Comparison of ENCODE assay signal across 17 cellular contexts in the genomic region with DNA sequence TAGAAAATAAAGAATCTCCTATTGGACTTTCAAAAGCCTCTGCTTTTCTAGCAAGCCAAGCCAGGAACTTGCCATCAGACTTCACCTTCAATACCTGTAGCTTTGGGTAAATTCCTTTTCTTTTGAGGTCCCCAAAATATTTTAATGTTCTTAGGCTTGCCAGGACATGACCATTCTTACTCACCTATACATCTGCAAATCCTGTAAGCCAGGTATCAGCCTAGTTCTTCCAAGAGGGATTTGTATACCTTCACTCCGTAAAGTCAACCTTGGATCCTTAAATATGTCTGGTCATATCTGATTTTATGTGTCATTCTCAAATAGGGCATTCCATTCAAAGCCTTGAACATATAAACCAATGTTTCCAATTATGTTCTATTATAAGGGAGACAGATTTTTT.
DNase-seq lines count a peak whose midpoint lies in the region; ATAC-seq and TF ChIP-seq lines count a peak whose summit lies in the region.
"Had no signal": no experiment of that assay in that cellular context is flagged by ENCODE, and none has a peak within 500 bp of the region (broad histone marks: within the 10 kb centered on the region; RNA-seq: fewer than 3 reads in every experiment).

No MANE protein-coding gene starts in this region.

- CTCF ChIA-PET in mammary epithelial cell (lab: Charles Lee; ENCODE audit: low non-redundant PET), result no interaction called here

- H3K27ac ChIP-seq in mammary epithelial cell (ENCODE audit: insufficient read depth, low read depth, low read length) (no peak overlapping the region), breast epithelium (no peak overlapping the region), epithelial cell of prostate (peak overlapping the region; percentile 76), tibial artery (peak overlapping the region; percentile 16 to 23)
- H3K27ac ChIP-seq: 22Rv1, BLaER1, C4-2B had no signal

- no peak overlapping the region for H2AFZ ChIP-seq in mammary epithelial cell (ENCODE audit: low read depth, low read length)
- H2AFZ ChIP-seq: GM23338 had no signal

- H3K79me2 ChIP-seq in mammary epithelial cell (ENCODE audit: insufficient read depth, low read length), result no peaks in the 10 kb centered on the region

- H3K9ac ChIP-seq in mammary epithelial cell (ENCODE audit: insufficient read depth, low read length), result no peak overlapping the region
- H3K9ac ChIP-seq: BLaER1 had no signal

- no peak for DNase-seq in mammary epithelial cell
- DNase-seq in breast epithelium (ENCODE audit: low spot score in 2 of 2), result no peak
- no peak for DNase-seq in epithelial cell of prostate (ENCODE audit: low read depth, low spot score)
- DNase-seq in tibial artery, result no peak
- DNase-seq in NCI-H1930 (lab: John Stamatoyannopoulos, UW), result no peak
- DNase-seq: Caco-2; CD4-positive, CD25-positive, alpha-beta regulatory T cell; CD8-positive, alpha-beta T cell; DMS153; DND-41; H9 had no signal

- no peaks in the 10 kb centered on the region for H3K36me3 ChIP-seq in mammary epithelial cell (ENCODE audit: insufficient read depth, low read length)
- H3K36me3 ChIP-seq in breast epithelium, result no peaks in the 10 kb centered on the region
- no peaks in the 10 kb centered on the region for H3K36me3 ChIP-seq in tibial artery
- H3K36me3 ChIP-seq: BLaER1 had no signal

- TF ChIP-seq CTCF in mammary epithelial cell (conservative IDR thresholded peaks at IDR 0.05 in 1 of 2, IDR thresholded peaks at IDR 0.05 in 1 of 2; ENCODE audit: extremely low read depth in 1 of 2, insufficient read depth in 1 of 2, low read depth in 1 of 2, low read length in 2 of 2), result no peak
- TF ChIP-seq CTCF in breast epithelium (IDR thresholded peaks at IDR 0.05), result no peak
- no peak for TF ChIP-seq CTCF in tibial artery (IDR thresholded peaks at IDR 0.05)

- dilution Hi-C loops in mammary epithelial cell (cut with HindIII; ENCODE audit: low sequenced_read_pairs), result no loop called here

- in situ Hi-C loops in mammary epithelial cell (cut with MboI; ENCODE audit: low sequenced_read_pairs in 2 of 2), result no loop called here

- no peak for ATAC-seq in GM18909 (IDR thresholded peaks at IDR 0.05; ENCODE audit: poor library complexity, unreplicated experiment)
- ATAC-seq: CD8-positive, alpha-beta T cell; GM23338; HCT116 had no signal

- peak overlapping the region; percentile 32 for H3K4me2 ChIP-seq in mammary epithelial cell (ENCODE audit: insufficient read depth, low read depth, low read length)
- H3K4me2 ChIP-seq: BLaER1, GM23338 had no signal

- H4K20me1 ChIP-seq in mammary epithelial cell (ENCODE audit: insufficient read depth, low read length), result no peaks in the 10 kb centered on the region
- H4K20me1 ChIP-seq: BLaER1 had no signal

- no peak overlapping the region for H3K4me3 ChIP-seq in mammary epithelial cell (replicated peaks in 1 of 3; ENCODE audit: insufficient read depth in 1 of 3, low read depth in 2 of 3, low read length in 3 of 3)
- no peak overlapping the region for H3K4me3 ChIP-seq in breast epithelium
- no peak overlapping the region for H3K4me3 ChIP-seq in tibial artery
- H3K4me3 ChIP-seq: BLaER1, GM23338 had no signal

- no peaks in the 10 kb centered on the region for H3K27me3 ChIP-seq in mammary epithelial cell (ENCODE audit: insufficient read depth, low read length)
- no peaks in the 10 kb centered on the region for H3K27me3 ChIP-seq in breast epithelium
- no peaks in the 10 kb centered on the region for H3K27me3 ChIP-seq in tibial artery
- H3K27me3 ChIP-seq: BLaER1 had no signal

- H3K9me3 ChIP-seq in mammary epithelial cell (replicated peaks; ENCODE audit: insufficient read depth, low read length) (no peaks in the 10 kb centered on the region), breast epithelium (peaks cover 0 to 2% of the 10 kb centered on the region in 2 donors), tibial artery (no peaks in the 10 kb centered on the region)
- H3K9me3 ChIP-seq: BLaER1, Caco-2 had no signal

- intact Hi-C loops in mammary epithelial cell (cut with micrococcal nuclease), result loop anchor here (2.0 kb wide), 1 partner anchor 14 kb away; no protein-coding TSS in a partner anchor
- intact Hi-C loops in breast epithelium (cut with DNase I; ENCODE audit: low total_unique reads), result no loop called here
- intact Hi-C loops in tibial artery (cut with DNase I; ENCODE audit: low total_unique reads), result loop anchor here (10.0 kb wide), 1 partner anchor 208 kb away; a partner anchor contains a TSS

- TF ChIP-seq POLR2A in breast epithelium (IDR thresholded peaks at IDR 0.05), result no peak

- H3K4me1 ChIP-seq in mammary epithelial cell (ENCODE audit: insufficient read depth, low read length), result peaks cover 32% of the 10 kb centered on the region
- H3K4me1 ChIP-seq in breast epithelium, result no peaks in the 10 kb centered on the region
- peaks cover 0 to 60% (median 24%) of the 10 kb centered on the region in 4 donors for H3K4me1 ChIP-seq in tibial artery
- H3K4me1 ChIP-seq: BLaER1, Caco-2 had no signal

- no TSS peak for BruUV-seq in mammary epithelial cell (replicated peaks; lab: Mats Ljungman, UMichigan)

- WGBS in mammary epithelial cell (ENCODE audit: low coverage, missing lambda C conversion rate), result 67% methylated on average over 1 of the region's 1 CpG

Comparison
In these comparisons a context has a peak if more than half of its experiments do, and no peak if none do; other contexts are left out.
1. H3K27ac ChIP-seq: peak in epithelial cell of prostate (single experiment) and tibial artery (2 of 2); none in mammary epithelial cell (single experiment) and breast epithelium (0 of 2).